Comparison of ENCODE assay signal across 1 cellular context in genomic region chr14:73458219-73458976, GRCh38.
TF ChIP-seq lines count a peak whose summit lies in the region.

TSS of gene NUMB (minus strand) at chr14:73458546. CDS start at chr14:73355751, 102,795 bp downstream.

TF ChIP-seq in GM12878, 131 proteins besides CTCF, POLR2A, EP300 and RAD21 (continued from another document and continues in another):
- no peak for TF ChIP-seq ATF2 (IDR thresholded peaks at IDR 0.05; ENCODE audit: low read length)
- TF ChIP-seq MTA3 (IDR thresholded peaks at IDR 0.05; ENCODE audit: borderline replicate concordance, low read length), result no peak
- TF ChIP-seq ZZZ3 (IDR thresholded peaks at IDR 0.05; ENCODE audit: control insufficient read depth, insufficient read length, low read depth), result no peak
- TF ChIP-seq, protein P1, sequence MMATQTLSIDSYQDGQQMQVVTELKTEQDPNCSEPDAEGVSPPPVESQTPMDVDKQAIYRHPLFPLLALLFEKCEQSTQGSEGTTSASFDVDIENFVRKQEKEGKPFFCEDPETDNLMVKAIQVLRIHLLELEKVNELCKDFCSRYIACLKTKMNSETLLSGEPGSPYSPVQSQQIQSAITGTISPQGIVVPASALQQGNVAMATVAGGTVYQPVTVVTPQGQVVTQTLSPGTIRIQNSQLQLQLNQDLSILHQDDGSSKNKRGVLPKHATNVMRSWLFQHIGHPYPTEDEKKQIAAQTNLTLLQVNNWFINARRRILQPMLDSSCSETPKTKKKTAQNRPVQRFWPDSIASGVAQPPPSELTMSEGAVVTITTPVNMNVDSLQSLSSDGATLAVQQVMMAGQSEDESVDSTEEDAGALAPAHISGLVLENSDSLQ (IDR thresholded peaks at IDR 0.05), result peak; percentile 100
- TF ChIP-seq, protein P2, sequence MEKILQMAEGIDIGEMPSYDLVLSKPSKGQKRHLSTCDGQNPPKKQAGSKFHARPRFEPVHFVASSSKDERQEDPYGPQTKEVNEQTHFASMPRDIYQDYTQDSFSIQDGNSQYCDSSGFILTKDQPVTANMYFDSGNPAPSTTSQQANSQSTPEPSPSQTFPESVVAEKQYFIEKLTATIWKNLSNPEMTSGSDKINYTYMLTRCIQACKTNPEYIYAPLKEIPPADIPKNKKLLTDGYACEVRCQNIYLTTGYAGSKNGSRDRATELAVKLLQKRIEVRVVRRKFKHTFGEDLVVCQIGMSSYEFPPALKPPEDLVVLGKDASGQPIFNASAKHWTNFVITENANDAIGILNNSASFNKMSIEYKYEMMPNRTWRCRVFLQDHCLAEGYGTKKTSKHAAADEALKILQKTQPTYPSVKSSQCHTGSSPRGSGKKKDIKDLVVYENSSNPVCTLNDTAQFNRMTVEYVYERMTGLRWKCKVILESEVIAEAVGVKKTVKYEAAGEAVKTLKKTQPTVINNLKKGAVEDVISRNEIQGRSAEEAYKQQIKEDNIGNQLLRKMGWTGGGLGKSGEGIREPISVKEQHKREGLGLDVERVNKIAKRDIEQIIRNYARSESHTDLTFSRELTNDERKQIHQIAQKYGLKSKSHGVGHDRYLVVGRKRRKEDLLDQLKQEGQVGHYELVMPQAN (conservative IDR thresholded peaks at IDR 0.05), result peak; percentile 77; the same call in 1 of the 2 replicates
- no peak for TF ChIP-seq IRF4 (IDR thresholded peaks at IDR 0.05; ENCODE audit: low read depth, low read length)
- peak; percentile 93 for TF ChIP-seq ZNF622 (IDR thresholded peaks at IDR 0.05)
- peak; percentile 93 for TF ChIP-seq FOS (IDR thresholded peaks at IDR 0.05; ENCODE audit: borderline replicate concordance, extremely low read depth, insufficient read length)
- TF ChIP-seq HCFC1 (IDR thresholded peaks at IDR 0.05; ENCODE audit: low read length), result no peak
- peak; percentile 45; the same call in 1 of the 2 replicates for TF ChIP-seq RFX5 (IDR thresholded peaks at IDR 0.05; ENCODE audit: low read depth, low read length)
- TF ChIP-seq NR2C1 (IDR thresholded peaks at IDR 0.05), result no peak
- TF ChIP-seq, protein P3, sequence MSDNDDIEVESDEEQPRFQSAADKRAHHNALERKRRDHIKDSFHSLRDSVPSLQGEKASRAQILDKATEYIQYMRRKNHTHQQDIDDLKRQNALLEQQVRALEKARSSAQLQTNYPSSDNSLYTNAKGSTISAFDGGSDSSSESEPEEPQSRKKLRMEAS (IDR thresholded peaks at IDR 0.05; ENCODE audit: low read depth, low read length), result no peak
- no peak for TF ChIP-seq TCF3 (IDR thresholded peaks at IDR 0.05; ENCODE audit: borderline replicate concordance, insufficient read depth, low read depth, low read length)
- TF ChIP-seq IKZF2 (IDR thresholded peaks at IDR 0.05), result peak in 1 of 2 experiments; percentile 66; a peak in 2 of 4 replicates
- no peak for TF ChIP-seq ESRRA (IDR thresholded peaks at IDR 0.05; ENCODE audit: low read length)
- TF ChIP-seq, protein P4, sequence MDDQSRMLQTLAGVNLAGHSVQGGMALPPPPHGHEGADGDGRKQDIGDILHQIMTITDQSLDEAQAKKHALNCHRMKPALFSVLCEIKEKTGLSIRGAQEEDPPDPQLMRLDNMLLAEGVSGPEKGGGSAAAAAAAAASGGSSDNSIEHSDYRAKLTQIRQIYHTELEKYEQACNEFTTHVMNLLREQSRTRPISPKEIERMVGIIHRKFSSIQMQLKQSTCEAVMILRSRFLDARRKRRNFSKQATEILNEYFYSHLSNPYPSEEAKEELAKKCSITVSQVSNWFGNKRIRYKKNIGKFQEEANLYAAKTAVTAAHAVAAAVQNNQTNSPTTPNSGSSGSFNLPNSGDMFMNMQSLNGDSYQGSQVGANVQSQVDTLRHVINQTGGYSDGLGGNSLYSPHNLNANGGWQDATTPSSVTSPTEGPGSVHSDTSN (IDR thresholded peaks at IDR 0.05; ENCODE audit: insufficient replicate concordance, low read depth, low read length), result peak; percentile 100
- TF ChIP-seq BCL11A (IDR thresholded peaks at IDR 0.05; ENCODE audit: low read depth, low read length), result no peak
- TF ChIP-seq, protein P5, sequence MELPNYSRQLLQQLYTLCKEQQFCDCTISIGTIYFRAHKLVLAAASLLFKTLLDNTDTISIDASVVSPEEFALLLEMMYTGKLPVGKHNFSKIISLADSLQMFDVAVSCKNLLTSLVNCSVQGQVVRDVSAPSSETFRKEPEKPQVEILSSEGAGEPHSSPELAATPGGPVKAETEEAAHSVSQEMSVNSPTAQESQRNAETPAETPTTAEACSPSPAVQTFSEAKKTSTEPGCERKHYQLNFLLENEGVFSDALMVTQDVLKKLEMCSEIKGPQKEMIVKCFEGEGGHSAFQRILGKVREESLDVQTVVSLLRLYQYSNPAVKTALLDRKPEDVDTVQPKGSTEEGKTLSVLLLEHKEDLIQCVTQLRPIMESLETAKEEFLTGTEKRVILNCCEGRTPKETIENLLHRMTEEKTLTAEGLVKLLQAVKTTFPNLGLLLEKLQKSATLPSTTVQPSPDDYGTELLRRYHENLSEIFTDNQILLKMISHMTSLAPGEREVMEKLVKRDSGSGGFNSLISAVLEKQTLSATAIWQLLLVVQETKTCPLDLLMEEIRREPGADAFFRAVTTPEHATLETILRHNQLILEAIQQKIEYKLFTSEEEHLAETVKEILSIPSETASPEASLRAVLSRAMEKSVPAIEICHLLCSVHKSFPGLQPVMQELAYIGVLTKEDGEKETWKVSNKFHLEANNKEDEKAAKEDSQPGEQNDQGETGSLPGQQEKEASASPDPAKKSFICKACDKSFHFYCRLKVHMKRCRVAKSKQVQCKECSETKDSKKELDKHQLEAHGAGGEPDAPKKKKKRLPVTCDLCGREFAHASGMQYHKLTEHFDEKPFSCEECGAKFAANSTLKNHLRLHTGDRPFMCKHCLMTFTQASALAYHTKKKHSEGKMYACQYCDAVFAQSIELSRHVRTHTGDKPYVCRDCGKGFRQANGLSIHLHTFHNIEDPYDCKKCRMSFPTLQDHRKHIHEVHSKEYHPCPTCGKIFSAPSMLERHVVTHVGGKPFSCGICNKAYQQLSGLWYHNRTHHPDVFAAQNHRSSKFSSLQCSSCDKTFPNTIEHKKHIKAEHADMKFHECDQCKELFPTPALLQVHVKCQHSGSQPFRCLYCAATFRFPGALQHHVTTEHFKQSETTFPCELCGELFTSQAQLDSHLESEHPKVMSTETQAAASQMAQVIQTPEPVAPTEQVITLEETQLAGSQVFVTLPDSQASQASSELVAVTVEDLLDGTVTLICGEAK (IDR thresholded peaks at IDR 0.05; ENCODE audit: borderline replicate concordance), result peak; percentile 68; the same call in 1 of the 2 replicates
- TF ChIP-seq, protein P6, sequence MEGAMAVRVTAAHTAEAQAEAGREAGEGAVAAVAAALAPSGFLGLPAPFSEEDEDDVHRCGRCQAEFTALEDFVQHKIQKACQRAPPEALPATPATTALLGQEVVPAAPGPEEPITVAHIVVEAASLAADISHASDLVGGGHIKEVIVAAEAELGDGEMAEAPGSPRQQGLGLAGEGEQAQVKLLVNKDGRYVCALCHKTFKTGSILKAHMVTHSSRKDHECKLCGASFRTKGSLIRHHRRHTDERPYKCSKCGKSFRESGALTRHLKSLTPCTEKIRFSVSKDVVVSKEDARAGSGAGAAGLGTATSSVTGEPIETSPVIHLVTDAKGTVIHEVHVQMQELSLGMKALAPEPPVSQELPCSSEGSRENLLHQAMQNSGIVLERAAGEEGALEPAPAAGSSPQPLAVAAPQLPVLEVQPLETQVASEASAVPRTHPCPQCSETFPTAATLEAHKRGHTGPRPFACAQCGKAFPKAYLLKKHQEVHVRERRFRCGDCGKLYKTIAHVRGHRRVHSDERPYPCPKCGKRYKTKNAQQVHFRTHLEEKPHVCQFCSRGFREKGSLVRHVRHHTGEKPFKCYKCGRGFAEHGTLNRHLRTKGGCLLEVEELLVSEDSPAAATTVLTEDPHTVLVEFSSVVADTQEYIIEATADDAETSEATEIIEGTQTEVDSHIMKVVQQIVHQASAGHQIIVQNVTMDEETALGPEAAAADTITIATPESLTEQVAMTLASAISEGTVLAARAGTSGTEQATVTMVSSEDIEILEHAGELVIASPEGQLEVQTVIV (IDR thresholded peaks at IDR 0.05; ENCODE audit: borderline replicate concordance, partially characterized antibody), result peak; percentile 37
- TF ChIP-seq USF1 (IDR thresholded peaks at IDR 0.05; ENCODE audit: borderline replicate concordance, extremely low read length, insufficient read depth, low read depth, low read length), result no peak
- no peak for TF ChIP-seq TARDBP (IDR thresholded peaks at IDR 0.05; ENCODE audit: borderline replicate concordance)
- no peak for TF ChIP-seq EZH2 (IDR thresholded peaks at IDR 0.05; ENCODE audit: borderline replicate concordance, control insufficient read depth, low read depth, low read length)
- no peak for TF ChIP-seq ETV6 (conservative IDR thresholded peaks at IDR 0.05 in 1 of 2, IDR thresholded peaks at IDR 0.05 in 1 of 2; ENCODE audit: borderline replicate concordance in 1 of 2, low read depth in 1 of 2)
- TF ChIP-seq, protein P7, sequence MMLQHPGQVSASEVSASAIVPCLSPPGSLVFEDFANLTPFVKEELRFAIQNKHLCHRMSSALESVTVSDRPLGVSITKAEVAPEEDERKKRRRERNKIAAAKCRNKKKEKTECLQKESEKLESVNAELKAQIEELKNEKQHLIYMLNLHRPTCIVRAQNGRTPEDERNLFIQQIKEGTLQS (IDR thresholded peaks at IDR 0.05; ENCODE audit: borderline replicate concordance, extremely low read depth, low read depth, low read length), result no peak
- TF ChIP-seq ZBED1 (IDR thresholded peaks at IDR 0.05; ENCODE audit: borderline replicate concordance), result no peak
- TF ChIP-seq, protein P8, sequence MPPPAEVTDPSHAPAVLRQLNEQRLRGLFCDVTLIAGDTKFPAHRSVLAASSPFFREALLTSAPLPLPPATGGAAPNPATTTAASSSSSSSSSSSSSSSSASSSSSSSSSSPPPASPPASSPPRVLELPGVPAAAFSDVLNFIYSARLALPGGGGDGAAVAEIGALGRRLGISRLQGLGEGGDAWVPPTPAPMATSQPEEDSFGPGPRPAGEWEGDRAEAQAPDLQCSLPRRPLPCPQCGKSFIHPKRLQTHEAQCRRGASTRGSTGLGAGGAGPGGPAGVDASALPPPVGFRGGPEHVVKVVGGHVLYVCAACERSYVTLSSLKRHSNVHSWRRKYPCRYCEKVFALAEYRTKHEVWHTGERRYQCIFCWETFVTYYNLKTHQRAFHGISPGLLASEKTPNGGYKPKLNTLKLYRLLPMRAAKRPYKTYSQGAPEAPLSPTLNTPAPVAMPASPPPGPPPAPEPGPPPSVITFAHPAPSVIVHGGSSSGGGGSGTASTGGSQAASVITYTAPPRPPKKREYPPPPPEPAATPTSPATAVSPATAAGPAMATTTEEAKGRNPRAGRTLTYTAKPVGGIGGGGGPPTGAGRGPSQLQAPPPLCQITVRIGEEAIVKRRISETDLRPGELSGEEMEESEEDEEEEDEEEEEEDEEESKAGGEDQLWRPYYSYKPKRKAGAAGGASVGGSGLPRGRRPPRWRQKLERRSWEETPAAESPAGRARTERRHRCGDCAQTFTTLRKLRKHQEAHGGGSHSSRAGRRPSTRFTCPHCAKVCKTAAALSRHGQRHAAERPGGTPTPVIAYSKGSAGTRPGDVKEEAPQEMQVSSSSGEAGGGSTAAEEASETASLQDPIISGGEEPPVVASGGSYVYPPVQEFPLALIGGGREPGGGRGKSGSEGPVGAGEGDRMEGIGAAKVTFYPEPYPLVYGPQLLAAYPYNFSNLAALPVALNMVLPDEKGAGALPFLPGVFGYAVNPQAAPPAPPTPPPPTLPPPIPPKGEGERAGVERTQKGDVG (CRISPR knock-in tag; IDR thresholded peaks at IDR 0.05), result no peak
- peak in 1 of 2 experiments; percentile 92; a peak in 2 of 3 replicates for TF ChIP-seq EGR1 (IDR thresholded peaks at IDR 0.05; ENCODE audit: borderline replicate concordance in 1 of 2, low read depth in 2 of 2, low read length in 2 of 2)
- TF ChIP-seq USF2 (IDR thresholded peaks at IDR 0.05; ENCODE audit: borderline replicate concordance, low read depth, low read length), result no peak
- TF ChIP-seq POLR2AphosphoS2 (IDR thresholded peaks at IDR 0.05; ENCODE audit: low read depth, low read length), result 0 out of 2 replicates have a peak, but pooled peaks have one; percentile 41
- TF ChIP-seq CEBPB (IDR thresholded peaks at IDR 0.05; ENCODE audit: borderline replicate concordance in 1 of 2, low read depth in 2 of 2, low read length in 2 of 2), result peak in 1 of 2 experiments; percentile 54; a peak in 2 of 4 replicates
- TF ChIP-seq CBX5 (IDR thresholded peaks at IDR 0.05; ENCODE audit: low read depth), result no peak
- TF ChIP-seq, protein P9, sequence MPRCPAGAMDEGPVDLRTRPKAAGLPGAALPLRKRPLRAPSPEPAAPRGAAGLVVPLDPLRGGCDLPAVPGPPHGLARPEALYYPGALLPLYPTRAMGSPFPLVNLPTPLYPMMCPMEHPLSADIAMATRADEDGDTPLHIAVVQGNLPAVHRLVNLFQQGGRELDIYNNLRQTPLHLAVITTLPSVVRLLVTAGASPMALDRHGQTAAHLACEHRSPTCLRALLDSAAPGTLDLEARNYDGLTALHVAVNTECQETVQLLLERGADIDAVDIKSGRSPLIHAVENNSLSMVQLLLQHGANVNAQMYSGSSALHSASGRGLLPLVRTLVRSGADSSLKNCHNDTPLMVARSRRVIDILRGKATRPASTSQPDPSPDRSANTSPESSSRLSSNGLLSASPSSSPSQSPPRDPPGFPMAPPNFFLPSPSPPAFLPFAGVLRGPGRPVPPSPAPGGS (IDR thresholded peaks at IDR 0.05; ENCODE audit: borderline replicate concordance, insufficient read depth, low read depth, low read length, poor library complexity, severe bottlenecking), result no peak
